Comparison of ENCODE assay signal across 2 cellular contexts in genomic region chr2:160432633-160433032, GRCh38.
TF ChIP-seq lines count a peak whose summit lies in the region.

No MANE protein-coding gene starts in this region.

TF ChIP-seq in HCT116, 20 proteins besides CTCF, POLR2A, EP300 and RAD21 (continued from another document):
- TF ChIP-seq TCF7L2 (IDR thresholded peaks at IDR 0.05; ENCODE audit: borderline replicate concordance, extremely low read depth, insufficient read depth, insufficient read length) (no peak), EZH2 (IDR thresholded peaks at IDR 0.05) (no peak), EGR1 (IDR thresholded peaks at IDR 0.05; ENCODE audit: low read depth) (no peak), SP1 (IDR thresholded peaks at IDR 0.05; ENCODE audit: low read depth) (peak; percentile 70), SIN3A (IDR thresholded peaks at IDR 0.05; ENCODE audit: low read depth) (peak; percentile 33; the same call in 1 of the 2 replicates), ATF3 (IDR thresholded peaks at IDR 0.05) (no peak), MAX (IDR thresholded peaks at IDR 0.05) (peak; percentile 50; the same call in 1 of the 2 replicates), YY1 (IDR thresholded peaks at IDR 0.05; ENCODE audit: extremely low read depth, insufficient replicate concordance, low read depth, low read length) (no peak), ZFX (IDR thresholded peaks at IDR 0.05) (no peak), ELF1 (IDR thresholded peaks at IDR 0.05; ENCODE audit: borderline replicate concordance, low read depth) (no peak), CEBPB (IDR thresholded peaks at IDR 0.05; ENCODE audit: low read depth) (peak; percentile 51; the same call in 1 of the 2 replicates), ZNF274 (IDR thresholded peaks at IDR 0.05; ENCODE audit: low read depth, low read length) (no peak), SRF (IDR thresholded peaks at IDR 0.05; ENCODE audit: low read depth) (no peak), REST (IDR thresholded peaks at IDR 0.05; ENCODE audit: low read depth) (no peak), CBX3 (IDR thresholded peaks at IDR 0.05; ENCODE audit: low read depth) (peak; percentile 85), ZBTB33 (IDR thresholded peaks at IDR 0.05; ENCODE audit: extremely low read depth, insufficient replicate concordance, low read length) (no peak), POLR2AphosphoS5 (IDR thresholded peaks at IDR 0.05; ENCODE audit: low read depth, low read length) (peak; percentile 30; the same call in 1 of the 2 replicates)

TF ChIP-seq in SK-N-SH, 30 proteins besides CTCF, POLR2A, EP300 and RAD21:
- TF ChIP-seq REST (IDR thresholded peaks at IDR 0.05; ENCODE audit: low read depth, low read length) (no peak), NFIC (IDR thresholded peaks at IDR 0.05; ENCODE audit: borderline replicate concordance) (peak; percentile 83), JUND (IDR thresholded peaks at IDR 0.05) (no peak), CHD2 (IDR thresholded peaks at IDR 0.05; ENCODE audit: low read length, partially characterized antibody) (no peak), RXRA (IDR thresholded peaks at IDR 0.05; ENCODE audit: borderline replicate concordance, low read depth) (peak; percentile 70; the same call in 1 of the 2 replicates), TAF1 (IDR thresholded peaks at IDR 0.05; ENCODE audit: borderline replicate concordance, low read depth, low read length) (no peak), ELF1 (IDR thresholded peaks at IDR 0.05) (no peak), USF1 (IDR thresholded peaks at IDR 0.05; ENCODE audit: borderline replicate concordance, low read depth) (no peak), PBX3 (IDR thresholded peaks at IDR 0.05) (peak; percentile 28; the same call in 1 of the 2 replicates), TCF12 (IDR thresholded peaks at IDR 0.05) (peak; percentile 77), FOSL2 (IDR thresholded peaks at IDR 0.05; ENCODE audit: borderline replicate concordance, low read depth) (peak; percentile 58; the same call in 1 of the 2 replicates)
